1 cellular context compared by ENCODE assay signal in genomic region chr7:44488955-44489354, GRCh38.
TF ChIP-seq lines count a peak whose summit lies in the region.

No MANE protein-coding gene starts in this region.

TF ChIP-seq in HepG2, 621 proteins besides CTCF, POLR2A, EP300 and RAD21:
- no peak for TF ChIP-seq THAP11 (CRISPR knock-in tag; IDR thresholded peaks at IDR 0.05)
- TF ChIP-seq ZNF230 (CRISPR knock-in tag; IDR thresholded peaks at IDR 0.05), result no peak
- no peak for TF ChIP-seq ZNF740 (CRISPR knock-in tag; IDR thresholded peaks at IDR 0.05)
- TF ChIP-seq ZNF883 (CRISPR knock-in tag; IDR thresholded peaks at IDR 0.05; ENCODE audit: not compliant biosample characterization), result no peak
- no peak for TF ChIP-seq RAD51 (IDR thresholded peaks at IDR 0.05; ENCODE audit: borderline replicate concordance)
- no peak for TF ChIP-seq EZH2 (conservative IDR thresholded peaks at IDR 0.05; ENCODE audit: low read depth, low read length)
- TF ChIP-seq ZBED4 (CRISPR knock-in tag; IDR thresholded peaks at IDR 0.05; ENCODE audit: borderline replicate concordance), result no peak
- no peak for TF ChIP-seq NONO (IDR thresholded peaks at IDR 0.05)
- TF ChIP-seq NONO (CRISPR knock-in tag; conservative IDR thresholded peaks at IDR 0.05), result no peak
- no peak for TF ChIP-seq PHF8 (CRISPR knock-in tag; IDR thresholded peaks at IDR 0.05)
